Comparison of ENCODE assay signal across 17 cellular contexts in the genomic region with DNA sequence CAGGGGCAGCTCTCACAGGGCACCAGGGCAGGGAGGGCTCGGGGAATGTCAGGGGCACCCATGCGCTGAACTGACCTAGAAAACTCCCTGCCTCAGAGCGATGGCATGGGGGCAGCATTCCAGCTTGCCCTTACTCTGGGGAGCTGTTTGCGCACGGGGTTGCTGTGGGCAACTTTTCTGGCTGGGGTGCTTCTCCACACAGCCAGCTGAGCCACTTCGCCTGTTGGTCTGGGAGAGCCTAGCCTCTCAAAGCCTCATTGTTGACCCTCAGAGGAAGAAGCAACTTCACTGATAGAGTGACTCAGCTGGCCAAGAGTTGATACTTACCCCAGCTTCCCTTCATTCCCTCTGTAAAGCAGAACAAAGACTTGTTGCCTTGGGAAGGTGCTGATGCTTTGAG. TPM values are rescaled to one million over a fixed set of nuclear protein-coding genes. Genes with fewer than 3 reads are reported as not detected.
A peak's percentile ranks its signal among the peaks of the same experiment; 100 is the strongest.
DNase-seq lines count a peak whose midpoint lies in the region; ATAC-seq and TF ChIP-seq lines count a peak whose summit lies in the region.
"Had no signal": no experiment of that assay in that cellular context is flagged by ENCODE, and none has a peak within 500 bp of the region (broad histone marks: within the 10 kb centered on the region; RNA-seq: fewer than 3 reads in every experiment).

No MANE protein-coding gene starts in this region.

- H3K9ac ChIP-seq in PC-3 (ENCODE audit: low read length) = no peak overlapping the region
- H3K9ac ChIP-seq: parathyroid adenoma had no signal

- H3K79me2 ChIP-seq in PC-3 (ENCODE audit: low read length) = no peaks in the 10 kb centered on the region
- H3K79me2 ChIP-seq: hepatocyte, parathyroid adenoma had no signal

- intact Hi-C loops in PC-3 (cut with micrococcal nuclease) = no loop called here

- H3K4me2 ChIP-seq in PC-3 (ENCODE audit: low read length) = no peak overlapping the region
- H3K4me2 ChIP-seq: hepatocyte had no signal

- no peak overlapping the region for H2AFZ ChIP-seq in PC-3 (ENCODE audit: low read length)
- H2AFZ ChIP-seq: hepatocyte, parathyroid adenoma had no signal

- no peaks in the 10 kb centered on the region for H3K9me2 ChIP-seq in PC-3 (replicated peaks; ENCODE audit: low read length)

- no peak overlapping the region for H3K4me3 ChIP-seq in PC-3 (ENCODE audit: low read length)
- no peak overlapping the region for H3K4me3 ChIP-seq in cardiac fibroblast (replicated peaks in 1 of 2; ENCODE audit: low read depth in 2 of 2, low read length in 2 of 2)
- H3K4me3 ChIP-seq: ascending aorta, hepatocyte, mucosa of descending colon had no signal

- BruUV-seq in PC-3 (replicated peaks; lab: Mats Ljungman, UMichigan) = no TSS peak

- H3K4me1 ChIP-seq in PC-3 (ENCODE audit: insufficient read depth, low read length) = peaks cover 58% of the 10 kb centered on the region
- H3K4me1 ChIP-seq: ascending aorta, parathyroid adenoma had no signal

- no peak for ATAC-seq in PC-3
- ATAC-seq: left cardiac atrium, mucosa of descending colon had no signal

- DNase-seq in HCEC 1CT = peak; percentile 43
- peak; percentile 7 for DNase-seq in PC-3
- peak; percentile 43 for DNase-seq in cardiac fibroblast (ENCODE audit: low read depth in 2 of 2)
- DNase-seq in renal cortical epithelial cell (ENCODE audit: low read depth) = peak; percentile 60
- no peak for DNase-seq in H4 (ENCODE audit: low spot score)
- DNase-seq in NCI-H1048 (lab: John Stamatoyannopoulos, UW) = no peak
- DNase-seq in GOT3 (lab: John Stamatoyannopoulos, UW) = no peak
- DNase-seq: activated B cell treated with CpG ODN at 0.5 μM for 24 hours; activated effector memory CD4-positive, alpha-beta T cell treated with Interleukin-2 at 50 U/mL for 16 hours; KG1; left cardiac atrium; mucosa of descending colon; NCI-H1436 treated with DMSO at 0.1 percent for 48 hours; stimulated activated CD4-positive, alpha-beta T cell treated with anti-CD3 and anti-CD28 coated beads, Interleukin-12 subunit alpha, Interleukin-12 subunit beta, amount 100 ng/mL, for 4 hours had no signal

- H3K9me3 ChIP-seq in PC-3 (ENCODE audit: low read length) = no peaks in the 10 kb centered on the region
- H3K9me3 ChIP-seq: ascending aorta, mucosa of descending colon had no signal

- CTCF ChIA-PET in PC-3 (lab: Charles Lee) = interaction anchor here (1.8 kb wide), 1 partner anchor 28 kb away, joined by 7 read pairs; no protein-coding TSS in a partner anchor

- no peak overlapping the region for H3K27ac ChIP-seq in PC-3 (ENCODE audit: low read length)
- H3K27ac ChIP-seq: ascending aorta, parathyroid adenoma had no signal

- no peaks in the 10 kb centered on the region for H4K20me1 ChIP-seq in PC-3 (ENCODE audit: low read length)

- POLR2A ChIA-PET in PC-3 (lab: Charles Lee; ENCODE audit: unreplicated experiment) = no interaction called here

- no peaks in the 10 kb centered on the region for H3K27me3 ChIP-seq in PC-3 (ENCODE audit: low read length)
- H3K27me3 ChIP-seq: ascending aorta, hepatocyte had no signal

- no peaks in the 10 kb centered on the region for H3F3A ChIP-seq in PC-3 (ENCODE audit: low read length, unreplicated experiment)

- H3K36me3 ChIP-seq in PC-3 (ENCODE audit: low read depth, low read length) = no peaks in the 10 kb centered on the region
- H3K36me3 ChIP-seq: ascending aorta had no signal

- TF ChIP-seq CTCF in PC-3 (conservative IDR thresholded peaks at IDR 0.05; ENCODE audit: low read depth, low read length) (no peak), cardiac fibroblast (IDR thresholded peaks at IDR 0.05; ENCODE audit: low read depth, low read length) (no peak)

RNA-seq across cellular contexts. Expression of a gene that starts 42.6 kb away (rescaled TPM):
- total RNA-seq in PC-3 (2014; rRNA removed) = 73.3 and 77.0 TPM in 2 replicates
- 78.1 and 116 TPM in 2 replicates for total RNA-seq in renal cortical epithelial cell
- 105 and 109 TPM in 2 replicates for total RNA-seq in H4 (2014; rRNA removed; shearing (Covaris generic))

Comparison
In these comparisons a context has a peak if more than half of its experiments do, and no peak if none do; other contexts are left out.
1. DNase-seq: peak in HCEC 1CT (single experiment), PC-3 (single experiment), cardiac fibroblast (2 of 2) and renal cortical epithelial cell (single experiment); none in H4 (single experiment), NCI-H1048 (single experiment) and GOT3 (single experiment).